1 cellular context compared by ENCODE assay signal in the genomic region with DNA sequence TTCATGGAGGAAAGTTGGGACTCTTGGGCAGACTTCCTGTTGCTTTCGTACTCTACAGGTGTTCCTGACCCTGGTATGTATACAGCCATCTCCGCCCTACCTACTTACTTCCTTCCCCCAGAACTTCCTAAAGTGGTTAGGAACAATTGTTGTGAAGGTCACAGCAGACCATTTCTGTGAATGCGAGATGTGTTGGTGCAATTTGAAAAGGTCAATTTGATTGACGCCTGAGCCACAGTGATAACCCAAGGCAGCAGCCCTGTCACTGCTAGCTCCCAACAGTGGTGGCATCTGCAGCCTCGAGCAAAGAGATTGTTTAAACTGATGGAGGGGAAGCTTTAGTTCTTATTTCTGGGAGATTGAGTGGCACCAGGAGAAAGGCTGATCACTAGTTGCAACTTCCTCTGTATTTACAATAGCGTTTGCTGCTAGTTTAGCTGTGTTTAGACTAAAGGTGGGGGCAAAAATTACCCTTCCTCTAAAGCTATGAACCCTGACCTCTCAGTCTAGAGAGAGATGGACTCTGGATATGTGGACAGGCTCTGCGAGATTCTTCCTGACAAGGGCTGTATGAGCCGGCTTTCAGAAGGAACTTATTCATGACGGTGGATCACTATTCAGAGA.
TF ChIP-seq lines count a peak whose summit lies in the region.

No MANE protein-coding gene starts in this region.

TF ChIP-seq in HepG2, 621 proteins besides CTCF, POLR2A, EP300 and RAD21 (continued from another document and continues in another):
- TF ChIP-seq BCLAF1 (IDR thresholded peaks at IDR 0.05) (no peak), FLYWCH1 (CRISPR knock-in tag; IDR thresholded peaks at IDR 0.05) (no peak), PLRG1 (conservative IDR thresholded peaks at IDR 0.05) (no peak), ZNF367 (CRISPR knock-in tag; IDR thresholded peaks at IDR 0.05; ENCODE audit: borderline replicate concordance) (no peak), HMG20B (CRISPR knock-in tag; conservative IDR thresholded peaks at IDR 0.05) (peak; percentile 50; the same call in 1 of the 2 replicates), GABPA (IDR thresholded peaks at IDR 0.05; ENCODE audit: low read depth, low read length) (no peak), GABPA (CRISPR knock-in tag; IDR thresholded peaks at IDR 0.05; ENCODE audit: low read depth) (peak; percentile 70), ZNF3 (CRISPR knock-in tag; IDR thresholded peaks at IDR 0.05) (no peak), ZNF552 (CRISPR knock-in tag; IDR thresholded peaks at IDR 0.05; ENCODE audit: borderline replicate concordance) (no peak), DMAP1 (CRISPR knock-in tag; IDR thresholded peaks at IDR 0.05) (peak; percentile 24; the same call in 1 of the 2 replicates), SNAPC5 (CRISPR knock-in tag; IDR thresholded peaks at IDR 0.05; ENCODE audit: borderline replicate concordance) (no peak), HHEX (CRISPR knock-in tag; IDR thresholded peaks at IDR 0.05) (no peak), ZNF142 (CRISPR knock-in tag; IDR thresholded peaks at IDR 0.05) (0 out of 2 replicates have a peak, but pooled peaks have one; percentile 50), HNRNPK (IDR thresholded peaks at IDR 0.05; ENCODE audit: low read depth, low read length, poor library complexity, severe bottlenecking) (no peak)
- TF ChIP-seq, protein P1, sequence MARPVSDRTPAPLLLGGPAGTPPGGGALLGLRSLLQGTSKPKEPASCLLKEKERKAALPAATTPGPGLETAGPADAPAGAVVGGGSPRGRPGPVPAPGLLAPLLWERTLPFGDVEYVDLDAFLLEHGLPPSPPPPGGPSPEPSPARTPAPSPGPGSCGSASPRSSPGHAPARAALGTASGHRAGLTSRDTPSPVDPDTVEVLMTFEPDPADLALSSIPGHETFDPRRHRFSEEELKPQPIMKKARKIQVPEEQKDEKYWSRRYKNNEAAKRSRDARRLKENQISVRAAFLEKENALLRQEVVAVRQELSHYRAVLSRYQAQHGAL (CRISPR knock-in tag; IDR thresholded peaks at IDR 0.05; ENCODE audit: not compliant biosample characterization), result no peak
- TF ChIP-seq, protein P2, sequence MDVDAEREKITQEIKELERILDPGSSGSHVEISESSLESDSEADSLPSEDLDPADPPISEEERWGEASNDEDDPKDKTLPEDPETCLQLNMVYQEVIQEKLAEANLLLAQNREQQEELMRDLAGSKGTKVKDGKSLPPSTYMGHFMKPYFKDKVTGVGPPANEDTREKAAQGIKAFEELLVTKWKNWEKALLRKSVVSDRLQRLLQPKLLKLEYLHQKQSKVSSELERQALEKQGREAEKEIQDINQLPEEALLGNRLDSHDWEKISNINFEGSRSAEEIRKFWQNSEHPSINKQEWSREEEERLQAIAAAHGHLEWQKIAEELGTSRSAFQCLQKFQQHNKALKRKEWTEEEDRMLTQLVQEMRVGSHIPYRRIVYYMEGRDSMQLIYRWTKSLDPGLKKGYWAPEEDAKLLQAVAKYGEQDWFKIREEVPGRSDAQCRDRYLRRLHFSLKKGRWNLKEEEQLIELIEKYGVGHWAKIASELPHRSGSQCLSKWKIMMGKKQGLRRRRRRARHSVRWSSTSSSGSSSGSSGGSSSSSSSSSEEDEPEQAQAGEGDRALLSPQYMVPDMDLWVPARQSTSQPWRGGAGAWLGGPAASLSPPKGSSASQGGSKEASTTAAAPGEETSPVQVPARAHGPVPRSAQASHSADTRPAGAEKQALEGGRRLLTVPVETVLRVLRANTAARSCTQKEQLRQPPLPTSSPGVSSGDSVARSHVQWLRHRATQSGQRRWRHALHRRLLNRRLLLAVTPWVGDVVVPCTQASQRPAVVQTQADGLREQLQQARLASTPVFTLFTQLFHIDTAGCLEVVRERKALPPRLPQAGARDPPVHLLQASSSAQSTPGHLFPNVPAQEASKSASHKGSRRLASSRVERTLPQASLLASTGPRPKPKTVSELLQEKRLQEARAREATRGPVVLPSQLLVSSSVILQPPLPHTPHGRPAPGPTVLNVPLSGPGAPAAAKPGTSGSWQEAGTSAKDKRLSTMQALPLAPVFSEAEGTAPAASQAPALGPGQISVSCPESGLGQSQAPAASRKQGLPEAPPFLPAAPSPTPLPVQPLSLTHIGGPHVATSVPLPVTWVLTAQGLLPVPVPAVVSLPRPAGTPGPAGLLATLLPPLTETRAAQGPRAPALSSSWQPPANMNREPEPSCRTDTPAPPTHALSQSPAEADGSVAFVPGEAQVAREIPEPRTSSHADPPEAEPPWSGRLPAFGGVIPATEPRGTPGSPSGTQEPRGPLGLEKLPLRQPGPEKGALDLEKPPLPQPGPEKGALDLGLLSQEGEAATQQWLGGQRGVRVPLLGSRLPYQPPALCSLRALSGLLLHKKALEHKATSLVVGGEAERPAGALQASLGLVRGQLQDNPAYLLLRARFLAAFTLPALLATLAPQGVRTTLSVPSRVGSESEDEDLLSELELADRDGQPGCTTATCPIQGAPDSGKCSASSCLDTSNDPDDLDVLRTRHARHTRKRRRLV (CRISPR knock-in tag; IDR thresholded peaks at IDR 0.05), result peak; percentile 51; the same call in 1 of the 2 replicates
- TF ChIP-seq, protein P3, sequence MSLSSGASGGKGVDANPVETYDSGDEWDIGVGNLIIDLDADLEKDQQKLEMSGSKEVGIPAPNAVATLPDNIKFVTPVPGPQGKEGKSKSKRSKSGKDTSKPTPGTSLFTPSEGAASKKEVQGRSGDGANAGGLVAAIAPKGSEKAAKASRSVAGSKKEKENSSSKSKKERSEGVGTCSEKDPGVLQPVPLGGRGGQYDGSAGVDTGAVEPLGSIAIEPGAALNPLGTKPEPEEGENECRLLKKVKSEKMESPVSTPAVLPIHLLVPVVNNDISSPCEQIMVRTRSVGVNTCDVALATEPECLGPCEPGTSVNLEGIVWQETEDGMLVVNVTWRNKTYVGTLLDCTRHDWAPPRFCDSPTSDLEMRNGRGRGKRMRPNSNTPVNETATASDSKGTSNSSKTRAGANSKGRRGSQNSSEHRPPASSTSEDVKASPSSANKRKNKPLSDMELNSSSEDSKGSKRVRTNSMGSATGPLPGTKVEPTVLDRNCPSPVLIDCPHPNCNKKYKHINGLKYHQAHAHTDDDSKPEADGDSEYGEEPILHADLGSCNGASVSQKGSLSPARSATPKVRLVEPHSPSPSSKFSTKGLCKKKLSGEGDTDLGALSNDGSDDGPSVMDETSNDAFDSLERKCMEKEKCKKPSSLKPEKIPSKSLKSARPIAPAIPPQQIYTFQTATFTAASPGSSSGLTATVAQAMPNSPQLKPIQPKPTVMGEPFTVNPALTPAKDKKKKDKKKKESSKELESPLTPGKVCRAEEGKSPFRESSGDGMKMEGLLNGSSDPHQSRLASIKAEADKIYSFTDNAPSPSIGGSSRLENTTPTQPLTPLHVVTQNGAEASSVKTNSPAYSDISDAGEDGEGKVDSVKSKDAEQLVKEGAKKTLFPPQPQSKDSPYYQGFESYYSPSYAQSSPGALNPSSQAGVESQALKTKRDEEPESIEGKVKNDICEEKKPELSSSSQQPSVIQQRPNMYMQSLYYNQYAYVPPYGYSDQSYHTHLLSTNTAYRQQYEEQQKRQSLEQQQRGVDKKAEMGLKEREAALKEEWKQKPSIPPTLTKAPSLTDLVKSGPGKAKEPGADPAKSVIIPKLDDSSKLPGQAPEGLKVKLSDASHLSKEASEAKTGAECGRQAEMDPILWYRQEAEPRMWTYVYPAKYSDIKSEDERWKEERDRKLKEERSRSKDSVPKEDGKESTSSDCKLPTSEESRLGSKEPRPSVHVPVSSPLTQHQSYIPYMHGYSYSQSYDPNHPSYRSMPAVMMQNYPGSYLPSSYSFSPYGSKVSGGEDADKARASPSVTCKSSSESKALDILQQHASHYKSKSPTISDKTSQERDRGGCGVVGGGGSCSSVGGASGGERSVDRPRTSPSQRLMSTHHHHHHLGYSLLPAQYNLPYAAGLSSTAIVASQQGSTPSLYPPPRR (CRISPR knock-in tag; IDR thresholded peaks at IDR 0.05; ENCODE audit: borderline replicate concordance), result peak; percentile 86; the same call in 1 of the 2 replicates
- TF ChIP-seq, protein P4, sequence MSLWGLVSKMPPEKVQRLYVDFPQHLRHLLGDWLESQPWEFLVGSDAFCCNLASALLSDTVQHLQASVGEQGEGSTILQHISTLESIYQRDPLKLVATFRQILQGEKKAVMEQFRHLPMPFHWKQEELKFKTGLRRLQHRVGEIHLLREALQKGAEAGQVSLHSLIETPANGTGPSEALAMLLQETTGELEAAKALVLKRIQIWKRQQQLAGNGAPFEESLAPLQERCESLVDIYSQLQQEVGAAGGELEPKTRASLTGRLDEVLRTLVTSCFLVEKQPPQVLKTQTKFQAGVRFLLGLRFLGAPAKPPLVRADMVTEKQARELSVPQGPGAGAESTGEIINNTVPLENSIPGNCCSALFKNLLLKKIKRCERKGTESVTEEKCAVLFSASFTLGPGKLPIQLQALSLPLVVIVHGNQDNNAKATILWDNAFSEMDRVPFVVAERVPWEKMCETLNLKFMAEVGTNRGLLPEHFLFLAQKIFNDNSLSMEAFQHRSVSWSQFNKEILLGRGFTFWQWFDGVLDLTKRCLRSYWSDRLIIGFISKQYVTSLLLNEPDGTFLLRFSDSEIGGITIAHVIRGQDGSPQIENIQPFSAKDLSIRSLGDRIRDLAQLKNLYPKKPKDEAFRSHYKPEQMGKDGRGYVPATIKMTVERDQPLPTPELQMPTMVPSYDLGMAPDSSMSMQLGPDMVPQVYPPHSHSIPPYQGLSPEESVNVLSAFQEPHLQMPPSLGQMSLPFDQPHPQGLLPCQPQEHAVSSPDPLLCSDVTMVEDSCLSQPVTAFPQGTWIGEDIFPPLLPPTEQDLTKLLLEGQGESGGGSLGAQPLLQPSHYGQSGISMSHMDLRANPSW (CRISPR knock-in tag; IDR thresholded peaks at IDR 0.05; ENCODE audit: borderline replicate concordance), result peak; percentile 80; the same call in 1 of the 2 replicates
